In the genomic region with DNA sequence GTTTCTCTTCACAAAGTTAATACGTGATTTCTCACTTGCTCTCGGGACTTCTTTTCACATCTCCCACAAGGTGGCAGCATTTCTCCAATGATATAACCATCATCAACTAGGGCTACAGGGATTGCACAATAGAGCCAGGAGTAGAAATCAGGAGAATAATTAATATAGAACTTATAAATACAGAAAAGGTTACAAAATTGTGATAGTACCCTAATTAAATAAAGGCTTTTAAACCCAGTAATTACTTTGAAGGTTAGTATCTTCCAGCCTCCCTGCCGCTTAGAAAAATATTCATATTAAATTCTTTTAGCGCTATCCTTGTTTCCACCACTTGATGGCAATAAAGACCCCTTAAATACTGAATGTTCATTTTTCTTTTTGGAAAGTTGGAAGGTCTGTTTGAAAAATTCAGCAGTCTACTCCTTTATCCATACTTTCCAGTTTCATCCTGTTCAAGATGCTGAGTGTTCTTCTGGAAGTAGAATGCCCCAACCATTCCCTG, we compare ENCODE assay signal across 9 cellular contexts.
A peak's percentile ranks its signal among the peaks of the same experiment; 100 is the strongest.
DNase-seq lines count a peak whose midpoint lies in the region; ATAC-seq and TF ChIP-seq lines count a peak whose summit lies in the region.
"Had no signal": no experiment of that assay in that cellular context is flagged by ENCODE, and none has a peak within 500 bp of the region (broad histone marks: within the 10 kb centered on the region; RNA-seq: fewer than 3 reads in every experiment).

No MANE protein-coding gene starts in this region.

- intact Hi-C loops in activated naive CD4-positive, alpha-beta T cell treated with anti-CD3 and anti-CD28 coated beads for 36 hours (cut with micrococcal nuclease), result loop anchor here (1.0 to 10.0 kb wide), 10 partner anchors 61 to 1331 kb away; no protein-coding TSS in a partner anchor

- CTCF ChIA-PET in activated naive CD4-positive, alpha-beta T cell treated with anti-CD3 and anti-CD28 coated beads for 36 hours (lab: Charles Lee), result interaction anchor here (0.7 to 1.9 kb wide), 12 partner anchors 11 to 863 kb away, joined by 3 to 6 read pairs (median 4); no protein-coding TSS in a partner anchor

- no peak overlapping the region for H3K27ac Mint-ChIP-seq in activated naive CD4-positive, alpha-beta T cell treated with anti-CD3 and anti-CD28 coated beads for 36 hours
- no peak overlapping the region for H3K27ac Mint-ChIP-seq in activated naive CD8-positive, alpha-beta T cell treated with anti-CD3 and anti-CD28 coated beads for 36 hours

- H3K9me3 ChIP-seq in cardiac muscle cell (ENCODE audit: low read depth), result no peaks in the 10 kb centered on the region

- peaks cover 3% of the 10 kb centered on the region for H3K4me1 Mint-ChIP-seq in activated naive CD4-positive, alpha-beta T cell treated with anti-CD3 and anti-CD28 coated beads for 36 hours (ENCODE audit: low read depth)
- H3K4me1 Mint-ChIP-seq in activated naive CD8-positive, alpha-beta T cell treated with anti-CD3 and anti-CD28 coated beads for 36 hours, result peaks cover 6% of the 10 kb centered on the region

- no peaks in the 10 kb centered on the region for H3K9me3 Mint-ChIP-seq in activated naive CD4-positive, alpha-beta T cell treated with anti-CD3 and anti-CD28 coated beads for 36 hours
- H3K9me3 Mint-ChIP-seq in activated naive CD8-positive, alpha-beta T cell treated with anti-CD3 and anti-CD28 coated beads for 36 hours, result no peaks in the 10 kb centered on the region

- H3K4me3 Mint-ChIP-seq in activated naive CD4-positive, alpha-beta T cell treated with anti-CD3 and anti-CD28 coated beads for 36 hours, result no peak overlapping the region
- no peak overlapping the region for H3K4me3 Mint-ChIP-seq in activated naive CD8-positive, alpha-beta T cell treated with anti-CD3 and anti-CD28 coated beads for 36 hours

- ATAC-seq in GM21723 (IDR thresholded peaks at IDR 0.05; ENCODE audit: unreplicated experiment), result peak; percentile 89

- no peak overlapping the region for H3K27ac ChIP-seq in cardiac muscle cell
- H3K27ac ChIP-seq: skin epidermis had no signal

- no peaks in the 10 kb centered on the region for H3K36me3 ChIP-seq in cardiac muscle cell

- DNase-seq in activated naive CD4-positive, alpha-beta T cell treated with anti-CD3 and anti-CD28 coated beads for 36 hours, result peak; percentile 52
- DNase-seq in activated naive CD4-positive, alpha-beta T cell treated with anti-CD3 and anti-CD28 coated beads, Interleukin-2, amount 50 U/mL, for 16 hours, result no peak
- DNase-seq in HUDEP-2 (lab: John Stamatoyannopoulos, UW; ENCODE audit: unreplicated experiment in 76 of 76) (peak in 43 of 76 experiments; percentile 1 to 85 (median 54)), NCI-H82 (lab: John Stamatoyannopoulos, UW) (peak; percentile 89), cardiac muscle cell (ENCODE audit: low read depth in 1 of 2, low spot score in 1 of 2) (peak; percentile 86 to 89), skeletal muscle cell (ENCODE audit: low read depth) (peak; percentile 41)
- peak; percentile 13 for DNase-seq in activated naive CD8-positive, alpha-beta T cell treated with anti-CD3 and anti-CD28 coated beads for 36 hours

- no peaks in the 10 kb centered on the region for H3K36me3 Mint-ChIP-seq in activated naive CD4-positive, alpha-beta T cell treated with anti-CD3 and anti-CD28 coated beads for 36 hours (ENCODE audit: low read depth)
- no peaks in the 10 kb centered on the region for H3K36me3 Mint-ChIP-seq in activated naive CD8-positive, alpha-beta T cell treated with anti-CD3 and anti-CD28 coated beads for 36 hours

- no peaks in the 10 kb centered on the region for H3K4me1 ChIP-seq in cardiac muscle cell (ENCODE audit: low read depth)

- H3K4me3 ChIP-seq in cardiac muscle cell, result peak overlapping the region; percentile 23
- no peak overlapping the region for H3K4me3 ChIP-seq in skeletal muscle cell (ENCODE audit: low read depth, low read length)

- TF ChIP-seq CTCF in cardiac muscle cell (IDR thresholded peaks at IDR 0.05; ENCODE audit: low read depth, low read length), result peak; percentile 65

- H3K27me3 Mint-ChIP-seq in activated naive CD4-positive, alpha-beta T cell treated with anti-CD3 and anti-CD28 coated beads for 36 hours (ENCODE audit: low read depth), result no peaks in the 10 kb centered on the region
- no peaks in the 10 kb centered on the region for H3K27me3 Mint-ChIP-seq in activated naive CD8-positive, alpha-beta T cell treated with anti-CD3 and anti-CD28 coated beads for 36 hours

- H3K27me3 ChIP-seq in cardiac muscle cell, result no peaks in the 10 kb centered on the region
